ENCODE assay signal across 8 cellular contexts in genomic region chr2:190180313-190181065, GRCh38.
DNase-seq lines count a peak whose midpoint lies in the region; ATAC-seq and TF ChIP-seq lines count a peak whose summit lies in the region.

No MANE protein-coding gene starts in this region.

- peak in 1 of 2 donors; percentile 43 for TF ChIP-seq POLR2A in thyroid gland (IDR thresholded peaks at IDR 0.05)

- no peak overlapping the region for H3K4me3 Mint-ChIP-seq in T-helper 2 cell treated with Interferon-gamma antibody and Interleukin-4, amounts not matched to agents 5 μg/mL and 100 μg/mL, for 36 hours

- peaks cover 5% of the 10 kb centered on the region for H3K4me1 Mint-ChIP-seq in T-helper 2 cell treated with Interferon-gamma antibody and Interleukin-4, amounts not matched to agents 5 μg/mL and 100 μg/mL, for 36 hours (ENCODE audit: low read depth)

- peaks cover 0 to 5% of the 10 kb centered on the region in 2 donors for H3K4me1 ChIP-seq in thyroid gland

- WGBS in thyroid gland, 2 donors, result 0 to 2% methylated on average over 7 to 18 of the region's 76 CpGs

- DNase-seq in NCI-H748 (lab: John Stamatoyannopoulos, UW; ENCODE audit: unreplicated experiment) (peak; percentile 78), NCI-H748 treated with DMSO at 0.1 percent for 48 hours (lab: John Stamatoyannopoulos, UW) (no peak), HT1080 (ENCODE audit: low read depth) (peak; percentile 61), epithelial cell of proximal tubule (ENCODE audit: low read depth) (no peak), middle frontal gyrus (ENCODE audit: extremely low spot score, low spot score) (peak; percentile 30), thyroid gland (peak; percentile 82 to 85)
- DNase-seq in T-helper 2 cell treated with Interferon-gamma antibody and Interleukin-4, amounts not matched to agents 5 μg/mL and 100 μg/mL, for 36 hours (ENCODE audit: low spot score), result peak; percentile 10

- H3K36me3 ChIP-seq in thyroid gland, result no peaks in the 10 kb centered on the region

- no peaks in the 10 kb centered on the region for H3K9me3 ChIP-seq in thyroid gland

- TF ChIP-seq CTCF in epithelial cell of proximal tubule (conservative IDR thresholded peaks at IDR 0.05; ENCODE audit: low read depth, low read length), result peak; percentile 61
- TF ChIP-seq CTCF in thyroid gland (IDR thresholded peaks at IDR 0.05), result peak in 4 of 6 experiments; percentile 46 to 62 (median 54)

- peak; percentile 77 for ATAC-seq in GM21526 (IDR thresholded peaks at IDR 0.05; ENCODE audit: low FRiP score, unreplicated experiment)

- H3K27ac ChIP-seq in thyroid gland, result peak overlapping the region; percentile 77 to 91 (median 89)

- peaks cover 4% of the 10 kb centered on the region for H3K36me3 Mint-ChIP-seq in T-helper 2 cell treated with Interferon-gamma antibody and Interleukin-4, amounts not matched to agents 5 μg/mL and 100 μg/mL, for 36 hours (ENCODE audit: low read depth)

- intact Hi-C loops in thyroid gland (cut with DNase I), result no loop called here

- H3K9me3 Mint-ChIP-seq in T-helper 2 cell treated with Interferon-gamma antibody and Interleukin-4, amounts not matched to agents 5 μg/mL and 100 μg/mL, for 36 hours, result no peaks in the 10 kb centered on the region

- H3K27me3 ChIP-seq in thyroid gland, result no peaks in the 10 kb centered on the region

- peaks cover 34% of the 10 kb centered on the region for H3K27me3 Mint-ChIP-seq in T-helper 2 cell treated with Interferon-gamma antibody and Interleukin-4, amounts not matched to agents 5 μg/mL and 100 μg/mL, for 36 hours (ENCODE audit: low read depth)

- no peak overlapping the region for H3K27ac Mint-ChIP-seq in T-helper 2 cell treated with Interferon-gamma antibody and Interleukin-4, amounts not matched to agents 5 μg/mL and 100 μg/mL, for 36 hours

- peak overlapping the region; percentile 66 for H3K4me3 ChIP-seq in epithelial cell of proximal tubule (ENCODE audit: low read depth, low read length)
- peak overlapping the region; percentile 64 to 80 (median 69) for H3K4me3 ChIP-seq in thyroid gland (replicated peaks in 1 of 3)

Comparison
In these comparisons a context has a peak if more than half of its experiments do, and no peak if none do; other contexts are left out.
1. DNase-seq: peak in NCI-H748 (single experiment), HT1080 (single experiment), T-helper 2 cell treated with Interferon-gamma antibody and Interleukin-4, amounts not matched to agents 5 μg/mL and 100 μg/mL, for 36 hours (single experiment), middle frontal gyrus (single experiment) and thyroid gland (2 of 2); none in NCI-H748 treated with DMSO at 0.1 percent for 48 hours (single experiment) and epithelial cell of proximal tubule (single experiment).